ENCODE assay signal across 16 cellular contexts in the genomic region with DNA sequence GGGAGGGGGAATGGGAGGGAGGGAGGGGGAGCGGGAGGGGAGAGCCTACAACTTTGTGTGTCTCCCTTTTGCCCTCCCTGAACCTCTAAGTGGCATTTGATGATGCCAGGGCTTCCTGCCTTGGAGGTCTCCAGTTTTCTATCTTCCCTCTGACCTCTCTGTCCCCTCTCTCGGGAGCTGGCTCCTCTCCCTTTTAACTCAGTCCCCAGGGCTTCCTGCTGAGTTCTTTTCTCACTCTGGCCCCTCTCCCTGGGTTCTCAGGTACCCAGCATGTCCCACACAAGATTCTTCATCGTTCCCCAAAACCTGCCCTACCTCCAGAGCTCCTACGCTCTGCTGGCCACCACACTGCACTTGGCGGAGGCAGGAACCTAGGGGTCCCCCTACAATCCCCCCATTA. TPM values are rescaled to one million over a fixed set of nuclear protein-coding genes. Genes with fewer than 3 reads are reported as not detected.
DNase-seq lines count a peak whose midpoint lies in the region; TF ChIP-seq lines count a peak whose summit lies in the region.
"Had no signal": no experiment of that assay in that cellular context is flagged by ENCODE, and none has a peak within 500 bp of the region (broad histone marks: within the 10 kb centered on the region; RNA-seq: fewer than 3 reads in every experiment).

No MANE protein-coding gene starts in this region.

- H4K5ac ChIP-seq in mesendoderm (ENCODE audit: low read length): no peak overlapping the region

- H3K79me1 ChIP-seq in mesendoderm (ENCODE audit: low read length): no peaks in the 10 kb centered on the region

- no peak overlapping the region for H4K8ac ChIP-seq in mesendoderm (ENCODE audit: low read depth, low read length)

- no peak overlapping the region for H3K23ac ChIP-seq in mesendoderm (ENCODE audit: low read length)

- no peaks in the 10 kb centered on the region for H3K79me2 ChIP-seq in mesendoderm (ENCODE audit: control insufficient read depth, insufficient read depth, low read length)

- H3K36me3 ChIP-seq in WERI-Rb-1: no peaks in the 10 kb centered on the region
- H3K36me3 ChIP-seq in mesendoderm (ENCODE audit: control insufficient read depth, insufficient read depth, low read length): no peaks in the 10 kb centered on the region
- no peaks in the 10 kb centered on the region for H3K36me3 ChIP-seq in thyroid gland
- H3K36me3 ChIP-seq in A673 (ENCODE audit: insufficient read depth, low read length, poor library complexity, severe bottlenecking): no peaks in the 10 kb centered on the region

- BruUV-seq in A673 (replicated peaks; lab: Mats Ljungman, UMichigan): no TSS peak

- no CpG with 5 or more reads among the region's 5 CpGs for whole genome bisulfite sequencing in mesendoderm (ENCODE audit: extremely low coverage, insufficient coverage, low lambda C conversion rate)
- WGBS in thyroid gland, 2 donors: 56 to 59% methylated on average over 4 to 5 of the region's 5 CpGs

- H2BK15ac ChIP-seq in mesendoderm (replicated peaks; ENCODE audit: low read depth): peak overlapping the region; percentile 25

- peak overlapping the region; percentile 54 for H3K27ac ChIP-seq in WERI-Rb-1
- no peak overlapping the region for H3K27ac ChIP-seq in mesendoderm (ENCODE audit: low read depth, low read length)
- H3K27ac ChIP-seq in thyroid gland: peak overlapping the region; percentile 81 to 99 (median 89)
- H3K27ac ChIP-seq in A673 (ENCODE audit: low read depth, low read length, poor library complexity, severe bottlenecking): no peak overlapping the region
- H3K27ac ChIP-seq: RWPE1 had no signal

- H3K56ac ChIP-seq in mesendoderm (ENCODE audit: low read length): peak overlapping the region; percentile 65

- peak overlapping the region; percentile 71 for H3K18ac ChIP-seq in mesendoderm (ENCODE audit: low read length)

- intact Hi-C loops in thyroid gland (cut with DNase I) (no loop called here), head of caudate nucleus (cut with DNase I) (no loop called here), A673 (cut with micrococcal nuclease; ENCODE audit: unreplicated experiment) (no loop called here)

- no peak overlapping the region for H3K4me2 ChIP-seq in mesendoderm (ENCODE audit: low read length)

- H3K9me3 ChIP-seq in WERI-Rb-1 (ENCODE audit: severe bottlenecking) (no peaks in the 10 kb centered on the region), thyroid gland (no peaks in the 10 kb centered on the region), A673 (ENCODE audit: low read depth, low read length, poor library complexity, severe bottlenecking) (no peaks in the 10 kb centered on the region)

- POLR2A ChIA-PET in A673 (lab: Charles Lee; ENCODE audit: low non-redundant PET): no interaction called here

- CTCF ChIA-PET in A673 (lab: Charles Lee): no interaction called here

- no peak for TF ChIP-seq POLR2A in thyroid gland (IDR thresholded peaks at IDR 0.05)

- H3K27me3 ChIP-seq in WERI-Rb-1 (ENCODE audit: insufficient read depth, low read depth, severe bottlenecking) (no peaks in the 10 kb centered on the region), mesendoderm (ENCODE audit: insufficient read depth, low read length, poor library complexity) (no peaks in the 10 kb centered on the region), thyroid gland (no peaks in the 10 kb centered on the region), A673 (replicated peaks; ENCODE audit: insufficient read depth, low read depth, low read length, poor library complexity) (no peaks in the 10 kb centered on the region)

- H3K4me3 ChIP-seq in WERI-Rb-1 (ENCODE audit: low read depth, low read length) (no peak overlapping the region), mesendoderm (ENCODE audit: low read length) (no peak overlapping the region), thyroid gland (replicated peaks in 1 of 3) (no peak overlapping the region), A673 (ENCODE audit: low read depth, low read length, poor library complexity, severe bottlenecking) (no peak overlapping the region)

- H2AK5ac ChIP-seq in mesendoderm (ENCODE audit: low read length): peak overlapping the region; percentile 81

- DNase-seq in NCI-H510A treated with DMSO at 0.1 percent for 48 hours (lab: John Stamatoyannopoulos, UW) (peak; percentile 26), NCI-H510A (lab: John Stamatoyannopoulos, UW) (no peak), WERI-Rb-1 (no peak), mesendoderm (no peak), thyroid gland (no peak), head of caudate nucleus (no peak), A673 (ENCODE audit: low spot score) (no peak)
- DNase-seq in stimulated activated CD4-positive, alpha-beta T cell treated with anti-CD3 and anti-CD28 coated beads, Interleukin-12 subunit alpha, Interleukin-12 subunit beta, amount 100 ng/mL, for 4 hours: no peak
- DNase-seq: 8988T, DMS 273 treated with DMSO at 0.1 percent for 48 hours, IMR-90, Karpas-422, MM.1S, NCI-H2107, NCI-H226 had no signal

- H3K4ac ChIP-seq in mesendoderm (ENCODE audit: low read depth, low read length): no peak overlapping the region

- H3K4me1 ChIP-seq in mesendoderm (ENCODE audit: control insufficient read depth, low read depth, low read length): peaks cover 25% of the 10 kb centered on the region
- peaks cover 32 to 41% of the 10 kb centered on the region in 2 donors for H3K4me1 ChIP-seq in thyroid gland
- H3K4me1 ChIP-seq in A673 (ENCODE audit: insufficient read depth, low read length, poor library complexity, severe bottlenecking): peaks cover 4% of the 10 kb centered on the region

- peak overlapping the region; percentile 42 for H2BK5ac ChIP-seq in mesendoderm (ENCODE audit: low read length)

- H2BK120ac ChIP-seq in mesendoderm (ENCODE audit: low read depth, low read length): peak overlapping the region; percentile 15

- TF ChIP-seq CTCF in WERI-Rb-1 (IDR thresholded peaks at IDR 0.05; ENCODE audit: low read depth, low read length): no peak
- TF ChIP-seq CTCF in thyroid gland (IDR thresholded peaks at IDR 0.05): no peak
- TF ChIP-seq CTCF in A673 (conservative IDR thresholded peaks at IDR 0.05; ENCODE audit: low read depth, low read length): no peak

- H3K9ac ChIP-seq in mesendoderm (ENCODE audit: low read length): peak overlapping the region; percentile 14

RNA-seq across cellular contexts. Expression of a gene that starts 12.5 kb away (rescaled TPM):
- 75.6 TPM for polyA plus RNA-seq in mesendoderm (2013, experiment 1 of 2)
- polyA plus RNA-seq in mesendoderm (2013, experiment 2 of 2): 71.2 TPM
- total RNA-seq in thyroid gland: 10 to 100 TPM; 51.9 to 69.4 (median 61.4) TPM
- total RNA-seq in A673 (2021): 2.7 and 3.7 TPM in 2 replicates

Comparison
In these comparisons a context has a peak if more than half of its experiments do, and no peak if none do; other contexts are left out.
1. H3K27ac ChIP-seq: peak in WERI-Rb-1 (single experiment) and thyroid gland (3 of 3); none in mesendoderm (single experiment) and A673 (single experiment).
2. RNA of a gene that starts 12.5 kb away (total RNA-seq): 51.9 to 69.4 TPM in thyroid gland; 2.7 to 3.7 TPM in A673; every median in the first group is over 10 times any median in the second.